In genomic region chr12:51281202-51281924, GRCh38 we compare ENCODE assay signal across 14 cellular contexts. TPM values are rescaled to one million over a fixed set of nuclear protein-coding genes. Genes with fewer than 3 reads are reported as not detected.
DNase-seq lines count a peak whose midpoint lies in the region; ATAC-seq and FAIRE-seq lines count a peak whose summit lies in the region.
"Had no signal": no experiment of that assay in that cellular context is flagged by ENCODE, and none has a peak within 500 bp of the region (broad histone marks: within the 10 kb centered on the region; RNA-seq: fewer than 3 reads in every experiment).

No MANE protein-coding gene starts in this region.

- H3K4me3 Mint-ChIP-seq in activated naive CD4-positive, alpha-beta T cell treated with anti-CD3 and anti-CD28 coated beads, Interleukin-2, amount 50 U/mL, for 24 hours, result no peak overlapping the region
- H3K4me3 Mint-ChIP-seq in T-cell, result no peak overlapping the region
- H3K4me3 Mint-ChIP-seq: T-helper 17 cell, type B pancreatic cell had no signal

- POLR2A ChIA-PET in T-cell (lab: Charles Lee), result interaction anchor here (0.6 kb wide), 2 partner anchors 34 to 64 kb away, joined by 3 to 4 read pairs; no protein-coding TSS in a partner anchor

- no peak for FAIRE-seq in urothelium cell line (lab: Jason Lieb, UNC)
- FAIRE-seq: GM19239, H1, pancreas had no signal

- ATAC-seq in T-cell (replicated peaks in 1 of 4) (no peak), GM18502 (IDR thresholded peaks at IDR 0.05; ENCODE audit: poor library complexity, unreplicated experiment) (no peak), GM21360 (IDR thresholded peaks at IDR 0.05; ENCODE audit: unreplicated experiment) (no peak)
- ATAC-seq: pancreas, T-helper 17 cell had no signal

- no peaks in the 10 kb centered on the region for H3K27me3 Mint-ChIP-seq in activated naive CD4-positive, alpha-beta T cell treated with anti-CD3 and anti-CD28 coated beads, Interleukin-2, amount 50 U/mL, for 24 hours
- no peaks in the 10 kb centered on the region for H3K27me3 Mint-ChIP-seq in T-cell
- H3K27me3 Mint-ChIP-seq: T-helper 17 cell had no signal

- H3K36me3 Mint-ChIP-seq in activated naive CD4-positive, alpha-beta T cell treated with anti-CD3 and anti-CD28 coated beads, Interleukin-2, amount 50 U/mL, for 24 hours, result no peaks in the 10 kb centered on the region
- H3K36me3 Mint-ChIP-seq in T-cell, result peaks cover 29% of the 10 kb centered on the region
- H3K36me3 Mint-ChIP-seq: type B pancreatic cell had no signal

- peak overlapping the region; percentile 77 for H3K27ac Mint-ChIP-seq in activated naive CD4-positive, alpha-beta T cell treated with anti-CD3 and anti-CD28 coated beads, Interleukin-2, amount 50 U/mL, for 24 hours
- peak overlapping the region; percentile 53 to 57 for H3K27ac Mint-ChIP-seq in T-cell
- H3K27ac Mint-ChIP-seq: type B pancreatic cell had no signal

- H3K4me1 Mint-ChIP-seq in activated naive CD4-positive, alpha-beta T cell treated with anti-CD3 and anti-CD28 coated beads, Interleukin-2, amount 50 U/mL, for 24 hours, result no peaks in the 10 kb centered on the region
- peaks cover 0 to 4% (median 0%) of the 10 kb centered on the region in 3 donors for H3K4me1 Mint-ChIP-seq in T-cell

- no peaks in the 10 kb centered on the region for H3K9me3 Mint-ChIP-seq in activated naive CD4-positive, alpha-beta T cell treated with anti-CD3 and anti-CD28 coated beads, Interleukin-2, amount 50 U/mL, for 24 hours
- H3K9me3 Mint-ChIP-seq in T-cell, result no peaks in the 10 kb centered on the region
- H3K9me3 Mint-ChIP-seq: type B pancreatic cell had no signal

- CTCF ChIA-PET in T-cell (lab: Charles Lee), result no interaction called here

- no peak for DNase-seq in activated naive CD4-positive, alpha-beta T cell treated with Interleukin-2 at 50 U/mL for 16 hours
- DNase-seq in T-cell (no peak), fibroblast of the conjunctiva (ENCODE audit: low read depth) (peak; percentile 39), urothelium cell line (ENCODE audit: low spot score) (peak; percentile 32), globus pallidus (ENCODE audit: low spot score) (no peak)
- DNase-seq: dermis blood vessel endothelial cell, pancreas, T-helper 17 cell had no signal

RNA-seq across cellular contexts. Expression of gene SMAGP, which starts 11.1 kb away (rescaled TPM):
- total RNA-seq in T-cell, result 1 to 10 TPM; 3.2 to 5.3 (median 3.6) TPM

RNA-seq across cellular contexts. Expression of gene BIN2, which starts 42.6 kb away (rescaled TPM):
- total RNA-seq in T-cell, result 100 to 1,000 TPM; 196 to 240 (median 202) TPM
- total RNA-seq: dermis blood vessel endothelial cell, H1 had no signal

RNA-seq across cellular contexts. Expression of gene DAZAP2, which starts 42.7 kb away (rescaled TPM):
- 100 to 1,000 TPM; 275 to 308 (median 282) TPM for total RNA-seq in T-cell

Comparison
In these comparisons a context has a peak if more than half of its experiments do, and no peak if none do; other contexts are left out.
1. DNase-seq: peak in fibroblast of the conjunctiva (single experiment) and urothelium cell line (single experiment); none in activated naive CD4-positive, alpha-beta T cell treated with Interleukin-2 at 50 U/mL for 16 hours (single experiment), T-cell (0 of 34) and globus pallidus (single experiment).